ENCODE assay signal across 16 cellular contexts in genomic region chr2:217775920-217776503, GRCh38.
"Had no signal": no experiment of that assay in that cellular context is flagged by ENCODE, and none has a peak within 500 bp of the region (broad histone marks: within the 10 kb centered on the region; RNA-seq: fewer than 3 reads in every experiment).

No MANE protein-coding gene starts in this region.

- H3K27me3 ChIP-seq: brain microvascular endothelial cell, hepatocyte had no signal

- H3K4me3 ChIP-seq: hepatocyte, lung had no signal

- DNase-seq: activated CD4-positive, alpha-beta T cell treated with anti-CD3 and anti-CD28 coated beads, Interleukin-2, amount 10 ng/mL, durations not matched to agents 7 days and 5 days; activated CD8-positive, alpha-beta memory T cell treated with anti-CD3 and anti-CD28 coated beads, Interleukin-2, amount 50 U/mL, for 4 hours; activated effector memory CD4-positive, alpha-beta T cell treated with Interleukin-2 at 50 U/mL for 16 hours; activated naive CD4-positive, alpha-beta T cell treated with anti-CD3 and anti-CD28 coated beads, Interleukin-2, amount 10 ng/mL, durations not matched to agents 7 days and 5 days; activated naive CD8-positive, alpha-beta T cell treated with anti-CD3 and anti-CD28 coated beads, Interleukin-2, amount 50 U/mL, for 24 hours; activated T-cell treated with anti-CD3 and anti-CD28 coated beads, Interleukin-2, amount 50 U/mL, for 4 hours; aorta; brain microvascular endothelial cell; central memory CD4-positive, alpha-beta T cell; nucleus accumbens; posterior cingulate gyrus; retina; stimulated activated naive B cell treated with anti-CD40 and anti-IgM and Interleukin-4, amounts not matched to agents 10 μg/mL and 1 μg/mL and 100 μg/mL, for 72 hours had no signal

- H3K36me3 ChIP-seq: brain microvascular endothelial cell had no signal

- ATAC-seq: activated naive CD8-positive, alpha-beta T cell treated with anti-CD3 and anti-CD28 coated beads, Interleukin-2, amount 50 U/mL, for 24 hours; activated T-cell treated with anti-CD3 and anti-CD28 coated beads, Interleukin-2, amount 50 U/mL, for 4 hours; natural killer cell treated with Interleukin-12 subunit alpha and Interleukin-12 subunit beta and Interleukin-15 and Interleukin-18, amount 100 ng/mL, for 72 hours; stimulated activated naive B cell treated with anti-CD40 and anti-IgM and Interleukin-4, amounts not matched to agents 10 μg/mL and 1 μg/mL and 100 μg/mL, for 72 hours had no signal
